In genomic region chr10:75653761-75654160, GRCh38 we compare ENCODE assay signal across 1 cellular context.
TF ChIP-seq lines count a peak whose summit lies in the region.

No MANE protein-coding gene starts in this region.

TF ChIP-seq in HCT116, 20 proteins besides CTCF, POLR2A, EP300 and RAD21 (continued from another document):
- TF ChIP-seq ZBTB33 (IDR thresholded peaks at IDR 0.05; ENCODE audit: extremely low read depth, insufficient replicate concordance, low read length): no peak
